Comparison of ENCODE assay signal across 8 cellular contexts in genomic region chr16:67966549-67967182, GRCh38. TPM values are rescaled to one million over a fixed set of nuclear protein-coding genes. Genes with fewer than 3 reads are reported as not detected.
A peak's percentile ranks its signal among the peaks of the same experiment; 100 is the strongest.
DNase-seq lines count a peak whose midpoint lies in the region; FAIRE-seq and TF ChIP-seq lines count a peak whose summit lies in the region.

No MANE protein-coding gene starts in this region.

- peak overlapping the region; percentile 59 for H3K4me3 ChIP-seq in HAP-1
- 0 out of 2 replicates have a peak overlapping the region, but pooled peaks have one; percentile 54 for H3K4me3 ChIP-seq in iPS-18c (ENCODE audit: insufficient read depth, low read depth, low read length)

- no peaks in the 10 kb centered on the region for H3K9me3 ChIP-seq in HAP-1
- H3K9me3 ChIP-seq in iPS-18c (ENCODE audit: control insufficient read depth, insufficient read depth, low read length), result no peaks in the 10 kb centered on the region

- H3K36me3 Mint-ChIP-seq in activated T-helper 1 cell treated with anti-CD3 and anti-CD28 coated beads, Interleukin-12 subunit alpha, Interleukin-12 subunit beta, Interleukin-2, Interleukin-4 antibody, amounts not matched to agents 30 ng/mL and 10 ng/mL and 1 ng/mL, durations not matched to agents 14 hours and 24 hours and 36 hours (ENCODE audit: low read depth), result peaks cover 13% of the 10 kb centered on the region

- in situ Hi-C loops in HAP-1 (cut with MboI; ENCODE audit: low sequenced_read_pairs), result no loop called here

- peak overlapping the region; percentile 86 for H3K27ac Mint-ChIP-seq in activated T-helper 1 cell treated with anti-CD3 and anti-CD28 coated beads, Interleukin-12 subunit alpha, Interleukin-12 subunit beta, Interleukin-2, Interleukin-4 antibody, amounts not matched to agents 30 ng/mL and 10 ng/mL and 1 ng/mL, durations not matched to agents 14 hours and 24 hours and 36 hours

- no peaks in the 10 kb centered on the region for H3K27me3 ChIP-seq in HAP-1 (ENCODE audit: low read depth)

- H3K4me3 Mint-ChIP-seq in activated T-helper 1 cell treated with anti-CD3 and anti-CD28 coated beads, Interleukin-12 subunit alpha, Interleukin-12 subunit beta, Interleukin-2, Interleukin-4 antibody, amounts not matched to agents 30 ng/mL and 10 ng/mL and 1 ng/mL, durations not matched to agents 14 hours and 24 hours and 36 hours, result peak overlapping the region; percentile 99

- peaks cover 9% of the 10 kb centered on the region for H3K4me1 ChIP-seq in HAP-1

- intact Hi-C loops in activated T-helper 1 cell treated with anti-CD3 and anti-CD28 coated beads, Interleukin-12 subunit alpha, Interleukin-12 subunit beta, Interleukin-2, Interleukin-4 antibody, amounts not matched to agents 30 ng/mL and 10 ng/mL and 1 ng/mL, durations not matched to agents 14 hours and 24 hours and 36 hours (cut with micrococcal nuclease), result no loop called here

- no peaks in the 10 kb centered on the region for H3K27me3 Mint-ChIP-seq in activated T-helper 1 cell treated with anti-CD3 and anti-CD28 coated beads, Interleukin-12 subunit alpha, Interleukin-12 subunit beta, Interleukin-2, Interleukin-4 antibody, amounts not matched to agents 30 ng/mL and 10 ng/mL and 1 ng/mL, durations not matched to agents 14 hours and 24 hours and 36 hours (ENCODE audit: insufficient read depth)

- H3K36me3 ChIP-seq in HAP-1 (replicated peaks), result peaks cover 11% of the 10 kb centered on the region

- H3K9me3 Mint-ChIP-seq in activated T-helper 1 cell treated with anti-CD3 and anti-CD28 coated beads, Interleukin-12 subunit alpha, Interleukin-12 subunit beta, Interleukin-2, Interleukin-4 antibody, amounts not matched to agents 30 ng/mL and 10 ng/mL and 1 ng/mL, durations not matched to agents 14 hours and 24 hours and 36 hours, result no peaks in the 10 kb centered on the region

- peaks cover 47% of the 10 kb centered on the region for H3K4me1 Mint-ChIP-seq in activated T-helper 1 cell treated with anti-CD3 and anti-CD28 coated beads, Interleukin-12 subunit alpha, Interleukin-12 subunit beta, Interleukin-2, Interleukin-4 antibody, amounts not matched to agents 30 ng/mL and 10 ng/mL and 1 ng/mL, durations not matched to agents 14 hours and 24 hours and 36 hours (ENCODE audit: low read depth)

- TF ChIP-seq CTCF in 22Rv1 (IDR thresholded peaks at IDR 0.05), result no peak

- peak in 1 of 2 experiments; percentile 63 for DNase-seq in HAP-1 (ENCODE audit: low spot score in 2 of 2)
- no peak for DNase-seq in activated T-helper 1 cell treated with anti-CD3 and anti-CD28 coated beads, Interleukin-12 subunit alpha, Interleukin-12 subunit beta, Interleukin-2, Interleukin-4 antibody, amounts not matched to agents 30 ng/mL and 10 ng/mL and 1 ng/mL, durations not matched to agents 14 hours and 24 hours and 36 hours (ENCODE audit: low spot score)
- no peak for DNase-seq in cerebellum (ENCODE audit: low spot score)
- no peak for DNase-seq in NCI-H510A (lab: John Stamatoyannopoulos, UW)
- DNase-seq in GM12892 (ENCODE audit: insufficient read length), result no peak

- FAIRE-seq in GM12892 (lab: Jason Lieb, UNC), result no peak

- H3K27ac ChIP-seq in 22Rv1 (0 out of 2 replicates have a peak overlapping the region, but pooled peaks have one; percentile 1), temporal lobe (ENCODE audit: low read depth, low read length) (peak overlapping the region; percentile 7)

- no peak for TF ChIP-seq POLR2A in GM12892 (IDR thresholded peaks at IDR 0.05; ENCODE audit: low read depth, low read length)

RNA-seq across cellular contexts. Expression of gene SLC12A4, which starts 1.8 kb away (rescaled TPM):
- total RNA-seq in activated T-helper 1 cell treated with anti-CD3 and anti-CD28 coated beads, Interleukin-12 subunit alpha, Interleukin-12 subunit beta, Interleukin-2, Interleukin-4 antibody, amounts not matched to agents 30 ng/mL and 10 ng/mL and 1 ng/mL, durations not matched to agents 14 hours and 24 hours and 36 hours, result 40.0 and 43.1 TPM in 2 replicates
- total RNA-seq in temporal lobe (5.4 TPM), cerebellum (44.6 TPM)
- 22.4 TPM for polyA plus RNA-seq in GM12892 (2012; ENCODE audit: missing spikeins)

RNA-seq across cellular contexts. Expression of gene DPEP3, which starts 13.6 kb away (rescaled TPM):
- total RNA-seq in activated T-helper 1 cell treated with anti-CD3 and anti-CD28 coated beads, Interleukin-12 subunit alpha, Interleukin-12 subunit beta, Interleukin-2, Interleukin-4 antibody, amounts not matched to agents 30 ng/mL and 10 ng/mL and 1 ng/mL, durations not matched to agents 14 hours and 24 hours and 36 hours, result not detected in 2 replicates
- 0.25 TPM for total RNA-seq in temporal lobe
- not detected for total RNA-seq in cerebellum
- 0.30 TPM for polyA plus RNA-seq in GM12892 (2012; ENCODE audit: missing spikeins)

RNA-seq across cellular contexts. Expression of gene LCAT, which starts 22.7 kb away (rescaled TPM):
- total RNA-seq in activated T-helper 1 cell treated with anti-CD3 and anti-CD28 coated beads, Interleukin-12 subunit alpha, Interleukin-12 subunit beta, Interleukin-2, Interleukin-4 antibody, amounts not matched to agents 30 ng/mL and 10 ng/mL and 1 ng/mL, durations not matched to agents 14 hours and 24 hours and 36 hours, result 12.7 and 20.3 TPM in 2 replicates
- 1.2 TPM for total RNA-seq in temporal lobe
- 23.2 TPM for total RNA-seq in cerebellum
- polyA plus RNA-seq in GM12892 (2012; ENCODE audit: missing spikeins), result 11.3 TPM

RNA-seq across cellular contexts. Expression of gene PSMB10, which starts 30.0 kb away (rescaled TPM):
- 213 and 218 TPM in 2 replicates for total RNA-seq in activated T-helper 1 cell treated with anti-CD3 and anti-CD28 coated beads, Interleukin-12 subunit alpha, Interleukin-12 subunit beta, Interleukin-2, Interleukin-4 antibody, amounts not matched to agents 30 ng/mL and 10 ng/mL and 1 ng/mL, durations not matched to agents 14 hours and 24 hours and 36 hours
- total RNA-seq in temporal lobe (11.3 TPM), cerebellum (11.2 TPM)
- 130 TPM for polyA plus RNA-seq in GM12892 (2012; ENCODE audit: missing spikeins)

RNA-seq across cellular contexts. Expression of gene DPEP2, which starts 32.6 kb away (rescaled TPM):
- total RNA-seq in activated T-helper 1 cell treated with anti-CD3 and anti-CD28 coated beads, Interleukin-12 subunit alpha, Interleukin-12 subunit beta, Interleukin-2, Interleukin-4 antibody, amounts not matched to agents 30 ng/mL and 10 ng/mL and 1 ng/mL, durations not matched to agents 14 hours and 24 hours and 36 hours, result 2.4 and 2.6 TPM in 2 replicates
- total RNA-seq in temporal lobe (0.98 TPM), cerebellum (0.73 TPM)
- polyA plus RNA-seq in GM12892 (2012; ENCODE audit: missing spikeins), result 2.2 TPM
